ENCODE assay signal across 8 cellular contexts in the genomic region with DNA sequence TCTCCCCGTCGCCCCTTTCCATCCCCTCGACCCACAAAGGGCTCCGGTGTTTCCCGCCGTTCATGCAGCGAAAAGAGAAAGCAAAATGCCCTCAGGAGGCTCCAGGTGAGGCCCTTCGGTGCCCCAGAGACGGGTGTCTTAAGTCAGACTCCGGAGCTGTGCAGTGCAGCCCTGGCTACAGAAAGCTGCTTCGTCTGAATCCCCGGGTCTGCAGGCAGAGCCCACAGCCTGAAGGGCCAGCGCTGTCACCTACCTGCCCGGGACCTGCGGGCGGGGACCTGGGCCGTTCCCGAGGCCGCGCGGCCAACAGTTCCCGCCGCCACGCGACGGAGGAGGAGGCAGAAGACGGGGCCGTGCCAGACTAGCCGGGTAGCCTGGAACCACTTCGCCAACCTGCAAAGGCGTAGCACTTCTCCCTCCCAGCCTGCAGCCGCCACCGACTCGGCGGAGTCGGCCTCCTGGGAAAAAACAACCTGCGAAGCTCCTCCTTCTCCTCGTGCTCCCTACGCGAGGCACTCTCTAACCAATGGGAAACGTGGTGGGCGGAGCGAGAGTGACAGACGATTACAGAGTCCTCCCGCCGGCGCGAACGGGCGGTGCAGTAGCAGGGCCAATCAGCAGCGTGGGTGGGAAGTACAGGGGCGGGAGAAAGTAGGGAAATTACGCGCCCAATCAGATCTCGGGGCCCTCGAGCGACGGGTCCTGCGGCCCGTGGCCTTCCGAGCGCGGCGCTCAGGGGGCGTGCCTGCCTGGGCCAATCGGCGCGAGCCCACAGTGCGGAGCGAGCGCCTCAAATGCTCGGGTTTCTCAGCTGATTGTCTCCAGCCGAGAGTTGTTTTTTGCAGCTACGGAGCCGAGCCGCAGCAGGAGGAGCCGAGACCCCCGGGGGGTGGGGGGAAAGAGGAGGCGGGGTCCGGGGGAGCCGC. TPM values are rescaled to one million over a fixed set of nuclear protein-coding genes. Genes with fewer than 3 reads are reported as not detected.
DNase-seq lines count a peak whose midpoint lies in the region; ATAC-seq and TF ChIP-seq lines count a peak whose summit lies in the region.

Gene GPR137C (plus strand): TSS at position 774 of the 926 bp plus-strand sequence. CDS start 312 bp downstream, outside the sequence.
A gene with protein sequence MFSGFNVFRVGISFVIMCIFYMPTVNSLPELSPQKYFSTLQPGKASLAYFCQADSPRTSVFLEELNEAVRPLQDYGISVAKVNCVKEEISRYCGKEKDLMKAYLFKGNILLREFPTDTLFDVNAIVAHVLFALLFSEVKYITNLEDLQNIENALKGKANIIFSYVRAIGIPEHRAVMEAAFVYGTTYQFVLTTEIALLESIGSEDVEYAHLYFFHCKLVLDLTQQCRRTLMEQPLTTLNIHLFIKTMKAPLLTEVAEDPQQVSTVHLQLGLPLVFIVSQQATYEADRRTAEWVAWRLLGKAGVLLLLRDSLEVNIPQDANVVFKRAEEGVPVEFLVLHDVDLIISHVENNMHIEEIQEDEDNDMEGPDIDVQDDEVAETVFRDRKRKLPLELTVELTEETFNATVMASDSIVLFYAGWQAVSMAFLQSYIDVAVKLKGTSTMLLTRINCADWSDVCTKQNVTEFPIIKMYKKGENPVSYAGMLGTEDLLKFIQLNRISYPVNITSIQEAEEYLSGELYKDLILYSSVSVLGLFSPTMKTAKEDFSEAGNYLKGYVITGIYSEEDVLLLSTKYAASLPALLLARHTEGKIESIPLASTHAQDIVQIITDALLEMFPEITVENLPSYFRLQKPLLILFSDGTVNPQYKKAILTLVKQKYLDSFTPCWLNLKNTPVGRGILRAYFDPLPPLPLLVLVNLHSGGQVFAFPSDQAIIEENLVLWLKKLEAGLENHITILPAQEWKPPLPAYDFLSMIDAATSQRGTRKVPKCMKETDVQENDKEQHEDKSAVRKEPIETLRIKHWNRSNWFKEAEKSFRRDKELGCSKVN (minus strand): TSS at position 443 of the 926 bp plus-strand sequence. CDS start 8,948 bp downstream, outside the sequence.

- 0 to 1% methylated on average over 17 to 63 of the region's 81 CpGs for WGBS in upper lobe of left lung, 2 donors

- TF ChIP-seq CTCF in upper lobe of left lung (IDR thresholded peaks at IDR 0.05), result peak in 2 of 6 experiments; percentile 19 to 26

- DNase-seq in NCI-H146 treated with DMSO at 0.1 percent for 48 hours (lab: John Stamatoyannopoulos, UW; ENCODE audit: unreplicated experiment) (peak; percentile 98), T-helper 1 cell (peak; percentile 99 to 100 (median 99)), amygdala (lab: John Stamatoyannopoulos, UW) (peak; percentile 69 to 100 (median 99)), left cardiac atrium (peak; percentile 100), posterior cingulate gyrus (peak; percentile 100), upper lobe of left lung (peak; percentile 98 to 100)

- H3K27ac ChIP-seq in upper lobe of left lung, result peak within 1 kb of the TSS; percentile 83 to 95 (median 90)

- peak; percentile 87 for ATAC-seq in HG02884 (IDR thresholded peaks at IDR 0.05; ENCODE audit: unreplicated experiment)
- ATAC-seq in left cardiac atrium, result peak; percentile 98 to 99
- peak; percentile 98 to 100 for ATAC-seq in upper lobe of left lung (ENCODE audit: low FRiP score in 2 of 2)

- TF ChIP-seq EP300 in upper lobe of left lung (IDR thresholded peaks at IDR 0.05), result no peak

- intact Hi-C loops in left cardiac atrium (cut with DNase I), result loop anchor here in 1 of 2 donors (5.0 kb wide), 1 partner anchor 145 kb away; the partner anchor contains the start of gene ERO1A
- intact Hi-C loops in posterior cingulate gyrus (cut with DNase I), result loop anchor here (5.0 to 10.0 kb wide), 2 partner anchors 155 to 242 kb away; partner anchors contain the start of genes GNPNAT1 and PSMC6

- no peaks in the 10 kb centered on the region for H3K27me3 ChIP-seq in upper lobe of left lung

- H3K4me1 ChIP-seq in upper lobe of left lung, result peaks cover 16 to 27% (median 21%) of the 10 kb centered on the region in 4 donors

- H3K36me3 ChIP-seq in upper lobe of left lung, result no peaks in the 10 kb centered on the region

- H3K9me3 ChIP-seq in upper lobe of left lung, result no peaks in the 10 kb centered on the region

- peak; percentile 80 for TF ChIP-seq POLR2A in GM15510 (IDR thresholded peaks at IDR 0.05; ENCODE audit: borderline replicate concordance, extremely low read depth, insufficient read length)
- TF ChIP-seq POLR2A in upper lobe of left lung (IDR thresholded peaks at IDR 0.05), result peak in 3 of 4 donors; percentile 76 to 99 (median 97)

- H3K4me3 ChIP-seq in upper lobe of left lung, result peak within 1 kb of the TSS; percentile 81 to 88 (median 83)

RNA-seq across cellular contexts. Expression of gene GPR137C, which starts in this region (rescaled TPM):
- under 1 TPM; 0.52 to 0.74 TPM for total RNA-seq in left cardiac atrium
- 1 to 10 TPM in 1 of 6 donors, under 1 TPM in 3, not detected in 2; 0.43 to 1.0 (median 0.63) TPM for total RNA-seq in upper lobe of left lung

RNA-seq across cellular contexts. Expression of the second gene that starts in this region (rescaled TPM):
- total RNA-seq in left cardiac atrium, result 1 to 10 TPM; 4.6 to 6.2 TPM
- 10 to 100 TPM in 2 of 6 donors, 1 to 10 TPM in 4; 4.2 to 13.3 (median 8.0) TPM for total RNA-seq in upper lobe of left lung

Comparison
In these comparisons a context has a peak if more than half of its experiments do, and no peak if none do; other contexts are left out.
1. Peak in every context shown above with its lines: DNase-seq, ATAC-seq, H3K4me3 ChIP-seq and H3K27ac ChIP-seq.